In the genomic region with DNA sequence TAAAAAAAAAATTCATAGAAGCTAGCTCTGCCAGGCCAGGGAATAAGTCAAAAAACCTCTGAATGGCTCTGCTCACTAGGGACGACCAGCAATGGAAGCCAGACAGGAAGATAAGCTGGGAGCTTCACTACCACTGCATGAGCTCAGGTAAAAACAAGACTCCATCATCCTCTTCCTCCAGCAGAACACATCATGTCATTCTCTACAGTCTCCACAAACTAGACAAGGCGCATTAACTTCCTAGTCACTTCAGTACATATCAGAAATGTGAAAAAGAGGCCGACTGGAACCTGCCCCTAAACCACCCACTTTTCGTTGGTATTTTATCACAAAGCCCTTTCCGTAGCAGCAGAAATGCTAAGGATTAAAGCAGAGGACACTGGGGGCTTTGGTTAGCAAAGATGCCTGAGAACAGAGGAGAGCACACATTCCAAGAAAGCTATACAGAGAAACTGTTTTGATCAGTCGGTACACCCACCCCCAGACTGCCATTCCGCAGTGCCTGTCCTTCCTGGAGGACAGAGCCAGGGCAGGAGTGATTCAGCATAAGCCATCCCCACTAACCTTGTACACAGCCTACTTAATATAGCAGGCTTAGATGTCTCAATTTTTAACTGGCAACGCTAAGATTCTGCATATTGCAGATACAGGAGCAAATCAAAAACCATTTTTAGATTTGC, we compare ENCODE assay signal across 1 cellular context.
TF ChIP-seq lines count a peak whose summit lies in the region.

No MANE protein-coding gene starts in this region.

TF ChIP-seq in WTC11, 78 proteins besides CTCF, POLR2A, EP300 and RAD21 (continued from another document):
- TF ChIP-seq, protein P1, sequence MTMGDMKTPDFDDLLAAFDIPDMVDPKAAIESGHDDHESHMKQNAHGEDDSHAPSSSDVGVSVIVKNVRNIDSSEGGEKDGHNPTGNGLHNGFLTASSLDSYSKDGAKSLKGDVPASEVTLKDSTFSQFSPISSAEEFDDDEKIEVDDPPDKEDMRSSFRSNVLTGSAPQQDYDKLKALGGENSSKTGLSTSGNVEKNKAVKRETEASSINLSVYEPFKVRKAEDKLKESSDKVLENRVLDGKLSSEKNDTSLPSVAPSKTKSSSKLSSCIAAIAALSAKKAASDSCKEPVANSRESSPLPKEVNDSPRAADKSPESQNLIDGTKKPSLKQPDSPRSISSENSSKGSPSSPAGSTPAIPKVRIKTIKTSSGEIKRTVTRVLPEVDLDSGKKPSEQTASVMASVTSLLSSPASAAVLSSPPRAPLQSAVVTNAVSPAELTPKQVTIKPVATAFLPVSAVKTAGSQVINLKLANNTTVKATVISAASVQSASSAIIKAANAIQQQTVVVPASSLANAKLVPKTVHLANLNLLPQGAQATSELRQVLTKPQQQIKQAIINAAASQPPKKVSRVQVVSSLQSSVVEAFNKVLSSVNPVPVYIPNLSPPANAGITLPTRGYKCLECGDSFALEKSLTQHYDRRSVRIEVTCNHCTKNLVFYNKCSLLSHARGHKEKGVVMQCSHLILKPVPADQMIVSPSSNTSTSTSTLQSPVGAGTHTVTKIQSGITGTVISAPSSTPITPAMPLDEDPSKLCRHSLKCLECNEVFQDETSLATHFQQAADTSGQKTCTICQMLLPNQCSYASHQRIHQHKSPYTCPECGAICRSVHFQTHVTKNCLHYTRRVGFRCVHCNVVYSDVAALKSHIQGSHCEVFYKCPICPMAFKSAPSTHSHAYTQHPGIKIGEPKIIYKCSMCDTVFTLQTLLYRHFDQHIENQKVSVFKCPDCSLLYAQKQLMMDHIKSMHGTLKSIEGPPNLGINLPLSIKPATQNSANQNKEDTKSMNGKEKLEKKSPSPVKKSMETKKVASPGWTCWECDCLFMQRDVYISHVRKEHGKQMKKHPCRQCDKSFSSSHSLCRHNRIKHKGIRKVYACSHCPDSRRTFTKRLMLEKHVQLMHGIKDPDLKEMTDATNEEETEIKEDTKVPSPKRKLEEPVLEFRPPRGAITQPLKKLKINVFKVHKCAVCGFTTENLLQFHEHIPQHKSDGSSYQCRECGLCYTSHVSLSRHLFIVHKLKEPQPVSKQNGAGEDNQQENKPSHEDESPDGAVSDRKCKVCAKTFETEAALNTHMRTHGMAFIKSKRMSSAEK (CRISPR knock-in tag; IDR thresholded peaks at IDR 0.05; ENCODE audit: borderline replicate concordance), result no peak
